ENCODE assay signal across 1 cellular context in the genomic region with DNA sequence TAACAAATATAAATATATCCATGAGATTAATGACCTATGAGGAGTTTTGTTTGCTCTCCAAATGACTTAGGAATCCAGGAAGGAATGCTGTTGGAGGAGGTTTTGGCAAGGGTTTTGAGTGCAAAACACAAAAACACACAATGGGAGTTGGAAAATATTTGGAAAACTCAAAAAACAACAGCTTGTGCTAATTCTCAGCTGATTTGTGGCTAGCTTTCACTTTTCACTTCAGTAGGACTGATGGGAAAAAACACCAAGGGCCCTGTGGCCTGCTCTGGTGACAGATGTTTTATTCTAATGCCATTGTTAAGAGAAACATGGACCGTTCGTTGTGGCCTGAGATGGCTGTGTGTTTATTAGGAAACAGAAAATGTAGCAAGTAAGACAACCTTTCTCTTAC.
TF ChIP-seq lines count a peak whose summit lies in the region.

No MANE protein-coding gene starts in this region.

TF ChIP-seq in GM23338, 12 proteins besides CTCF, POLR2A, EP300 and RAD21 (continued from another document):
- TF ChIP-seq, protein P1, sequence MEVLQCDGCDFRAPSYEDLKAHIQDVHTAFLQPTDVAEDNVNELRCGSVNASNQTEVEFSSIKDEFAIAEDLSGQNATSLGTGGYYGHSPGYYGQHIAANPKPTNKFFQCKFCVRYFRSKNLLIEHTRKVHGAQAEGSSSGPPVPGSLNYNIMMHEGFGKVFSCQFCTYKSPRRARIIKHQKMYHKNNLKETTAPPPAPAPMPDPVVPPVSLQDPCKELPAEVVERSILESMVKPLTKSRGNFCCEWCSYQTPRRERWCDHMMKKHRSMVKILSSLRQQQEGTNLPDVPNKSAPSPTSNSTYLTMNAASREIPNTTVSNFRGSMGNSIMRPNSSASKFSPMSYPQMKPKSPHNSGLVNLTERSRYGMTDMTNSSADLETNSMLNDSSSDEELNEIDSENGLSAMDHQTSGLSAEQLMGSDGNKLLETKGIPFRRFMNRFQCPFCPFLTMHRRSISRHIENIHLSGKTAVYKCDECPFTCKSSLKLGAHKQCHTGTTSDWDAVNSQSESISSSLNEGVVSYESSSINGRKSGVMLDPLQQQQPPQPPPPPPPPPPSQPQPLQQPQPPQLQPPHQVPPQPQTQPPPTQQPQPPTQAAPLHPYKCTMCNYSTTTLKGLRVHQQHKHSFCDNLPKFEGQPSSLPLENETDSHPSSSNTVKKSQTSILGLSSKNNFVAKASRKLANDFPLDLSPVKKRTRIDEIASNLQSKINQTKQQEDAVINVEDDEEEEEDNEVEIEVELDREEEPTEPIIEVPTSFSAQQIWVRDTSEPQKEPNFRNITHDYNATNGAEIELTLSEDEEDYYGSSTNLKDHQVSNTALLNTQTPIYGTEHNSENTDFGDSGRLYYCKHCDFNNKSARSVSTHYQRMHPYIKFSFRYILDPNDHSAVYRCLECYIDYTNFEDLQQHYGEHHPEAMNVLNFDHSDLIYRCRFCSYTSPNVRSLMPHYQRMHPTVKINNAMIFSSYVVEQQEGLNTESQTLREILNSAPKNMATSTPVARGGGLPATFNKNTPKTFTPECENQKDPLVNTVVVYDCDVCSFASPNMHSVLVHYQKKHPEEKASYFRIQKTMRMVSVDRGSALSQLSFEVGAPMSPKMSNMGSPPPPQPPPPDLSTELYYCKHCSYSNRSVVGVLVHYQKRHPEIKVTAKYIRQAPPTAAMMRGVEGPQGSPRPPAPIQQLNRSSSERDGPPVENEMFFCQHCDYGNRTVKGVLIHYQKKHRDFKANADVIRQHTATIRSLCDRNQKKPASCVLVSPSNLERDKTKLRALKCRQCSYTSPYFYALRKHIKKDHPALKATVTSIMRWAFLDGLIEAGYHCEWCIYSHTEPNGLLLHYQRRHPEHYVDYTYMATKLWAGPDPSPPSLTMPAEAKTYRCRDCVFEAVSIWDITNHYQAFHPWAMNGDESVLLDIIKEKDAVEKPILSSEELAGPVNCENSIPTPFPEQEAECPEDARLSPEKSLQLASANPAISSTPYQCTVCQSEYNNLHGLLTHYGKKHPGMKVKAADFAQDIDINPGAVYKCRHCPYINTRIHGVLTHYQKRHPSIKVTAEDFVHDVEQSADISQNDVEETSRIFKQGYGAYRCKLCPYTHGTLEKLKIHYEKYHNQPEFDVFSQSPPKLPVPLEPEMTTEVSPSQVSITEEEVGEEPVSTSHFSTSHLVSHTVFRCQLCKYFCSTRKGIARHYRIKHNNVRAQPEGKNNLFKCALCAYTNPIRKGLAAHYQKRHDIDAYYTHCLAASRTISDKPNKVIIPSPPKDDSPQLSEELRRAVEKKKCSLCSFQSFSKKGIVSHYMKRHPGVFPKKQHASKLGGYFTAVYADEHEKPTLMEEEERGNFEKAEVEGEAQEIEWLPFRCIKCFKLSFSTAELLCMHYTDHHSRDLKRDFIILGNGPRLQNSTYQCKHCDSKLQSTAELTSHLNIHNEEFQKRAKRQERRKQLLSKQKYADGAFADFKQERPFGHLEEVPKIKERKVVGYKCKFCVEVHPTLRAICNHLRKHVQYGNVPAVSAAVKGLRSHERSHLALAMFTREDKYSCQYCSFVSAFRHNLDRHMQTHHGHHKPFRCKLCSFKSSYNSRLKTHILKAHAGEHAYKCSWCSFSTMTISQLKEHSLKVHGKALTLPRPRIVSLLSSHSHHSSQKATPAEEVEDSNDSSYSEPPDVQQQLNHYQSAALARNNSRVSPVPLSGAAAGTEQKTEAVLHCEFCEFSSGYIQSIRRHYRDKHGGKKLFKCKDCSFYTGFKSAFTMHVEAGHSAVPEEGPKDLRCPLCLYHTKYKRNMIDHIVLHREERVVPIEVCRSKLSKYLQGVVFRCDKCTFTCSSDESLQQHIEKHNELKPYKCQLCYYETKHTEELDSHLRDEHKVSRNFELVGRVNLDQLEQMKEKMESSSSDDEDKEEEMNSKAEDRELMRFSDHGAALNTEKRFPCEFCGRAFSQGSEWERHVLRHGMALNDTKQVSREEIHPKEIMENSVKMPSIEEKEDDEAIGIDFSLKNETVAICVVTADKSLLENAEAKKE (CRISPR knock-in tag; IDR thresholded peaks at IDR 0.05), result no peak
- TF ChIP-seq POLR2AphosphoS5 (IDR thresholded peaks at IDR 0.05; ENCODE audit: low read depth), result no peak
- no peak for TF ChIP-seq STAT1 (IDR thresholded peaks at IDR 0.05; ENCODE audit: unreplicated experiment)
- TF ChIP-seq ZNF331 (CRISPR knock-in tag; IDR thresholded peaks at IDR 0.05; ENCODE audit: low read depth), result no peak
- TF ChIP-seq CREB1 (CRISPR knock-in tag; IDR thresholded peaks at IDR 0.05; ENCODE audit: low read depth), result no peak
- TF ChIP-seq ZNF114 (CRISPR knock-in tag; IDR thresholded peaks at IDR 0.05), result no peak
TF ChIP-seq in GM23338: peak in this region for 0.
